ENCODE assay signal across 23 cellular contexts in genomic region chr9:35679091-35679490, GRCh38. TPM values are rescaled to one million over a fixed set of nuclear protein-coding genes. Genes with fewer than 3 reads are reported as not detected.
DNase-seq lines count a peak whose midpoint lies in the region; ATAC-seq and TF ChIP-seq lines count a peak whose summit lies in the region.
"Had no signal": no experiment of that assay in that cellular context is flagged by ENCODE, and none has a peak within 500 bp of the region (broad histone marks: within the 10 kb centered on the region; RNA-seq: fewer than 3 reads in every experiment).

No MANE protein-coding gene starts in this region.

- H4K91ac ChIP-seq in mesenchymal stem cell (ENCODE audit: low read length) = peak overlapping the region; percentile 25

- no peaks in the 10 kb centered on the region for H4K20me1 ChIP-seq in mammary epithelial cell (ENCODE audit: insufficient read depth, low read length)
- peaks cover 35% of the 10 kb centered on the region for H4K20me1 ChIP-seq in osteoblast (ENCODE audit: insufficient read depth, low read length)

- peaks cover 14% of the 10 kb centered on the region for H3K4me1 ChIP-seq in mammary epithelial cell (ENCODE audit: insufficient read depth, low read length)
- H3K4me1 ChIP-seq in mesenchymal stem cell (ENCODE audit: control insufficient read depth, insufficient read depth, low read depth, low read length) = peaks cover 15% of the 10 kb centered on the region
- peaks cover 19% of the 10 kb centered on the region for H3K4me1 ChIP-seq in osteoblast (ENCODE audit: insufficient read depth, low read length)

- WGBS in mammary epithelial cell (ENCODE audit: low coverage, missing lambda C conversion rate) = 100% methylated on average over 4 of the region's 5 CpGs
- WGBS in mesenchymal stem cell = 88% methylated on average over 5 of the region's 5 CpGs

- no peak overlapping the region for H3K14ac ChIP-seq in mesenchymal stem cell (ENCODE audit: low read length in 2 of 2)

- in situ Hi-C loops in mammary epithelial cell (cut with MboI; ENCODE audit: low sequenced_read_pairs in 2 of 2) = no loop called here

- no peak overlapping the region for H2BK15ac ChIP-seq in mesenchymal stem cell (ENCODE audit: low read depth, poor library complexity, severe bottlenecking)

- H2AFZ ChIP-seq in mammary epithelial cell (ENCODE audit: low read depth, low read length) (no peak overlapping the region), mesenchymal stem cell (ENCODE audit: low read depth, low read length) (no peak overlapping the region), osteoblast (ENCODE audit: low read length) (no peak overlapping the region)

- ATAC-seq in stimulated activated memory B cell treated with anti-CD40 and anti-IgM and Interleukin-4, amounts not matched to agents 10 μg/mL and 1 μg/mL and 100 μg/mL, for 72 hours = no peak
- ATAC-seq: CD8-positive, alpha-beta T cell had no signal

- BruUV-seq in MCF 10A (replicated peaks; lab: Mats Ljungman, UMichigan) (no TSS peak), mammary epithelial cell (replicated peaks; lab: Mats Ljungman, UMichigan) (no TSS peak)

- no peak overlapping the region for H3K4me2 ChIP-seq in mammary epithelial cell (ENCODE audit: insufficient read depth, low read depth, low read length)
- H3K4me2 ChIP-seq in mesenchymal stem cell (ENCODE audit: low read length, poor library complexity, severe bottlenecking) = no peak overlapping the region
- no peak overlapping the region for H3K4me2 ChIP-seq in osteoblast (ENCODE audit: insufficient read depth, low read length)
- H3K4me2 ChIP-seq: KMS-11 had no signal

- no peak overlapping the region for H3K18ac ChIP-seq in mesenchymal stem cell (ENCODE audit: low read depth in 1 of 2, low read length in 2 of 2)

- H3K36me3 ChIP-seq in mammary epithelial cell (ENCODE audit: insufficient read depth, low read length) = peaks cover 20% of the 10 kb centered on the region
- peaks cover 30 to 32% of the 10 kb centered on the region in 2 experiments for H3K36me3 ChIP-seq in mesenchymal stem cell (ENCODE audit: control insufficient read depth in 1 of 2, insufficient read depth in 2 of 2, low read depth in 1 of 2, low read length in 2 of 2)
- peaks cover 30% of the 10 kb centered on the region for H3K36me3 ChIP-seq in osteoblast (ENCODE audit: insufficient read depth, low read length)

- peak overlapping the region in 1 of 2 experiments; percentile 25 for H2BK12ac ChIP-seq in mesenchymal stem cell (ENCODE audit: low read length in 2 of 2)

- no peak overlapping the region for H2BK5ac ChIP-seq in mesenchymal stem cell (ENCODE audit: low read depth, low read length, poor library complexity, severe bottlenecking)

- POLR2A ChIA-PET in MCF 10A (lab: Yijun Ruan, JAX) = interaction anchor here (0.5 to 1.3 kb wide), 3 partner anchors 9 to 66 kb away, joined by 3 to 6 read pairs (median 4); partner anchors contain the start of gene TPM2

- CTCF ChIA-PET in MCF 10A (lab: Yijun Ruan, JAX) (interaction anchor here (0.7 to 1.9 kb wide), 3 partner anchors 14 to 1565 kb away, joined by 3 to 7 read pairs (median 3); no protein-coding TSS in a partner anchor), mammary epithelial cell (lab: Charles Lee; ENCODE audit: low non-redundant PET) (no interaction called here)

- no peak overlapping the region for H2BK120ac ChIP-seq in mesenchymal stem cell (ENCODE audit: low read depth, low read length)

- H3K27ac ChIP-seq in mammary epithelial cell (ENCODE audit: insufficient read depth, low read depth, low read length) (no peak overlapping the region), mesenchymal stem cell (ENCODE audit: low read length, poor library complexity, severe bottlenecking) (no peak overlapping the region), osteoblast (ENCODE audit: low read depth, low read length) (no peak overlapping the region)
- H3K27ac ChIP-seq: 22Rv1, KMS-11 had no signal

- no peaks in the 10 kb centered on the region for H3K27me3 ChIP-seq in mammary epithelial cell (ENCODE audit: insufficient read depth, low read length)
- peaks cover 4 to 21% of the 10 kb centered on the region in 2 experiments for H3K27me3 ChIP-seq in mesenchymal stem cell (ENCODE audit: control insufficient read depth in 1 of 2, insufficient read depth in 1 of 2, low read length in 2 of 2)
- H3K27me3 ChIP-seq in osteoblast (ENCODE audit: insufficient read depth, low read length) = peaks cover 11% of the 10 kb centered on the region

- H3K4me3 Mint-ChIP-seq in MCF 10A (ENCODE audit: unreplicated experiment) = no peak overlapping the region
- no peak overlapping the region for H3K4me3 Mint-ChIP-seq in stimulated activated memory B cell treated with anti-CD40 and anti-IgM and Interleukin-4, amounts not matched to agents 10 μg/mL and 1 μg/mL and 100 μg/mL, for 72 hours
- H3K4me3 Mint-ChIP-seq: CD8-positive, alpha-beta T cell had no signal

- H3K9ac ChIP-seq in mammary epithelial cell (ENCODE audit: insufficient read depth, low read length) = no peak overlapping the region
- no peak overlapping the region for H3K9ac ChIP-seq in mesenchymal stem cell (ENCODE audit: low read length)
- H3K9ac ChIP-seq: KMS-11 had no signal

- TF ChIP-seq CTCF in MCF 10A (IDR thresholded peaks at IDR 0.05; ENCODE audit: unreplicated experiment) = no peak
- no peak for TF ChIP-seq CTCF in mammary epithelial cell (conservative IDR thresholded peaks at IDR 0.05 in 1 of 2, IDR thresholded peaks at IDR 0.05 in 1 of 2; ENCODE audit: extremely low read depth in 1 of 2, insufficient read depth in 1 of 2, low read depth in 1 of 2, low read length in 2 of 2)
- no peak for TF ChIP-seq CTCF in osteoblast (IDR thresholded peaks at IDR 0.05; ENCODE audit: extremely low read depth, low read depth, low read length)

- H3K79me2 ChIP-seq in mammary epithelial cell (ENCODE audit: insufficient read depth, low read length) (no peaks in the 10 kb centered on the region), osteoblast (ENCODE audit: insufficient read depth, low read length) (no peaks in the 10 kb centered on the region)

- H3K9me3 Mint-ChIP-seq in MCF 10A (ENCODE audit: unreplicated experiment) = no peaks in the 10 kb centered on the region
- H3K9me3 Mint-ChIP-seq in stimulated activated memory B cell treated with anti-CD40 and anti-IgM and Interleukin-4, amounts not matched to agents 10 μg/mL and 1 μg/mL and 100 μg/mL, for 72 hours = no peaks in the 10 kb centered on the region
- H3K9me3 Mint-ChIP-seq: CD8-positive, alpha-beta T cell had no signal

- DNase-seq in MCF 10A (ENCODE audit: unreplicated experiment) (no peak), mammary epithelial cell (no peak), mesenchymal stem cell (no peak), osteoblast (ENCODE audit: insufficient read length, low spot score, missing footprints) (no peak), cardiac septum (ENCODE audit: low spot score) (no peak)
- no peak for DNase-seq in effector CD8-positive, alpha-beta T cell (lab: John Stamatoyannopoulos, UW)
- no peak for DNase-seq in activated CD8-positive, alpha-beta memory T cell treated with anti-CD3 and anti-CD28 coated beads for 24 hours
- DNase-seq: ACHN; C1 segment of cervical spinal cord; CD8-positive, alpha-beta T cell; GOT3; HCEC 1CT; MV-4-11; NCI-H1105 treated with DMSO at 0.1 percent for 48 hours; NCI-H2029 treated with DMSO at 0.1 percent for 48 hours; NCI-H226; NCI-H510A treated with DMSO at 0.1 percent for 48 hours; NCI-H774; NK-92 treated with Interleukin-12 subunit alpha and Interleukin-12 subunit beta, amount 100 ng/mL, for 24 hours had no signal

- intact Hi-C loops in MCF 10A (cut with micrococcal nuclease) (no loop called here), mammary epithelial cell (cut with micrococcal nuclease) (no loop called here), cardiac septum (cut with DNase I) (no loop called here)

- H3K9me3 ChIP-seq in mammary epithelial cell (replicated peaks; ENCODE audit: insufficient read depth, low read length) (no peaks in the 10 kb centered on the region), mesenchymal stem cell (ENCODE audit: control insufficient read depth, low read length) (no peaks in the 10 kb centered on the region), osteoblast (ENCODE audit: low read depth, low read length) (no peaks in the 10 kb centered on the region)

- peaks cover 31% of the 10 kb centered on the region for H3K36me3 Mint-ChIP-seq in MCF 10A (ENCODE audit: insufficient read depth, unreplicated experiment)
- H3K36me3 Mint-ChIP-seq in stimulated activated memory B cell treated with anti-CD40 and anti-IgM and Interleukin-4, amounts not matched to agents 10 μg/mL and 1 μg/mL and 100 μg/mL, for 72 hours = no peaks in the 10 kb centered on the region
- H3K36me3 Mint-ChIP-seq: CD8-positive, alpha-beta T cell had no signal

- peak overlapping the region; percentile 43 for H3K27ac Mint-ChIP-seq in MCF 10A (ENCODE audit: low read depth, unreplicated experiment)
- peak overlapping the region; percentile 26 for H3K27ac Mint-ChIP-seq in stimulated activated memory B cell treated with anti-CD40 and anti-IgM and Interleukin-4, amounts not matched to agents 10 μg/mL and 1 μg/mL and 100 μg/mL, for 72 hours
- H3K27ac Mint-ChIP-seq: CD8-positive, alpha-beta T cell had no signal

- H3K4me3 ChIP-seq in mammary epithelial cell (replicated peaks in 1 of 3; ENCODE audit: insufficient read depth in 1 of 3, low read depth in 2 of 3, low read length in 3 of 3) (no peak overlapping the region), mesenchymal stem cell (ENCODE audit: insufficient read depth in 1 of 2, low read depth in 1 of 2, low read length in 2 of 2) (no peak overlapping the region), osteoblast (ENCODE audit: insufficient read depth, low read length) (no peak overlapping the region)

- no peaks in the 10 kb centered on the region for H3K27me3 Mint-ChIP-seq in MCF 10A (ENCODE audit: insufficient read depth, unreplicated experiment)
- H3K27me3 Mint-ChIP-seq in stimulated activated memory B cell treated with anti-CD40 and anti-IgM and Interleukin-4, amounts not matched to agents 10 μg/mL and 1 μg/mL and 100 μg/mL, for 72 hours = peaks cover 10% of the 10 kb centered on the region

- peak overlapping the region; percentile 13 for H2AK5ac ChIP-seq in mesenchymal stem cell (ENCODE audit: low read length, severe bottlenecking)

- no peak overlapping the region for H3K4ac ChIP-seq in mesenchymal stem cell (ENCODE audit: low read depth in 1 of 2, low read length in 2 of 2)

- no peak overlapping the region for H4K8ac ChIP-seq in mesenchymal stem cell (ENCODE audit: low read length)

- no peak overlapping the region for H3K23ac ChIP-seq in mesenchymal stem cell (ENCODE audit: low read length in 2 of 2)

- H3K4me1 Mint-ChIP-seq in MCF 10A (ENCODE audit: insufficient read depth, unreplicated experiment) = peaks cover 20% of the 10 kb centered on the region
- peaks cover 46% of the 10 kb centered on the region for H3K4me1 Mint-ChIP-seq in stimulated activated memory B cell treated with anti-CD40 and anti-IgM and Interleukin-4, amounts not matched to agents 10 μg/mL and 1 μg/mL and 100 μg/mL, for 72 hours

- H3K79me1 ChIP-seq in mesenchymal stem cell (replicated peaks; ENCODE audit: low read length, poor library complexity, severe bottlenecking) = peaks cover 2% of the 10 kb centered on the region

- dilution Hi-C loops in mammary epithelial cell (cut with HindIII; ENCODE audit: low sequenced_read_pairs) = loop anchor here (5.0 kb wide), 1 partner anchor 33 kb away; no protein-coding TSS in a partner anchor

RNA-seq across cellular contexts. Expression of gene CA9, which starts 5.4 kb away (rescaled TPM):
- total RNA-seq in MCF 10A (2022) (not detected in 2 replicates), mammary epithelial cell (10 to 100 TPM in 1 of 2 donors, under 1 TPM in 1; 0.50 to 18.4 TPM), osteoblast (not detected in 2 replicates), cardiac septum (0.48 TPM)
- 37.7 TPM for polyA plus RNA-seq in mammary epithelial cell
- polyA minus RNA-seq in mammary epithelial cell = 42.9 TPM
- 0.30 TPM for polyA plus RNA-seq in mesenchymal stem cell (2013, experiment 1 of 2)
- polyA plus RNA-seq in mesenchymal stem cell (2013, experiment 2 of 2) = 0.38 TPM
- total RNA-seq: CD8-positive, alpha-beta T cell; Daoy had no signal

RNA-seq across cellular contexts. Expression of gene TPM2, which starts 10.6 kb away (rescaled TPM):
- total RNA-seq in MCF 10A (2022) (161 and 207 TPM in 2 replicates), mammary epithelial cell (100 to 1,000 TPM; 134 to 649 TPM), osteoblast (911 and 946 TPM in 2 replicates), cardiac septum (690 TPM)
- 276 TPM for polyA plus RNA-seq in mammary epithelial cell
- polyA minus RNA-seq in mammary epithelial cell = 96.1 TPM
- polyA plus RNA-seq in mesenchymal stem cell (2013, experiment 1 of 2) = 890 TPM
- 890 TPM for polyA plus RNA-seq in mesenchymal stem cell (2013, experiment 2 of 2)

RNA-seq across cellular contexts. Expression of gene ARHGEF39, which starts 14.1 kb away (rescaled TPM):
- total RNA-seq in MCF 10A (2022) (2.9 and 5.1 TPM in 2 replicates), mammary epithelial cell (1 to 10 TPM in 1 of 2 donors, under 1 TPM in 1; 0.33 to 5.7 TPM), osteoblast (0.36 and 0.88 TPM in 2 replicates), cardiac septum (0.48 TPM)
- 9.5 TPM for polyA plus RNA-seq in mammary epithelial cell
- 7.8 TPM for polyA minus RNA-seq in mammary epithelial cell
- 0.81 TPM for polyA plus RNA-seq in mesenchymal stem cell (2013, experiment 1 of 2)
- polyA plus RNA-seq in mesenchymal stem cell (2013, experiment 2 of 2) = 0.73 TPM

RNA-seq across cellular contexts. Expression of gene CCDC107, which starts 21.0 kb away (rescaled TPM):
- total RNA-seq in MCF 10A (2022) (10.6 and 12.5 TPM in 2 replicates), mammary epithelial cell (10 to 100 TPM; 16.3 TPM), osteoblast (10.6 and 15.6 TPM in 2 replicates), cardiac septum (47.7 TPM)
- 13.4 TPM for polyA plus RNA-seq in mammary epithelial cell
- 2.9 TPM for polyA minus RNA-seq in mammary epithelial cell
- polyA plus RNA-seq in mesenchymal stem cell (2013, experiment 1 of 2) = 21.7 TPM
- polyA plus RNA-seq in mesenchymal stem cell (2013, experiment 2 of 2) = 20.5 TPM

RNA-seq across cellular contexts. Expression of gene RMRP, which starts 21.3 kb away (rescaled TPM):
- total RNA-seq in MCF 10A (2022) (13,245 and 17,503 TPM in 2 replicates), mammary epithelial cell (over 10,000 TPM; 16,267 to 114,057 TPM), osteoblast (88,726 and 110,601 TPM in 2 replicates), cardiac septum (10,677 TPM)
- polyA plus RNA-seq in mammary epithelial cell = 37.3 TPM
- polyA minus RNA-seq in mammary epithelial cell = 5,045 TPM
- not detected for polyA plus RNA-seq in mesenchymal stem cell (2013, experiment 1 of 2)
- not detected for polyA plus RNA-seq in mesenchymal stem cell (2013, experiment 2 of 2)
